16 cellular contexts compared by ENCODE assay signal in the genomic region with DNA sequence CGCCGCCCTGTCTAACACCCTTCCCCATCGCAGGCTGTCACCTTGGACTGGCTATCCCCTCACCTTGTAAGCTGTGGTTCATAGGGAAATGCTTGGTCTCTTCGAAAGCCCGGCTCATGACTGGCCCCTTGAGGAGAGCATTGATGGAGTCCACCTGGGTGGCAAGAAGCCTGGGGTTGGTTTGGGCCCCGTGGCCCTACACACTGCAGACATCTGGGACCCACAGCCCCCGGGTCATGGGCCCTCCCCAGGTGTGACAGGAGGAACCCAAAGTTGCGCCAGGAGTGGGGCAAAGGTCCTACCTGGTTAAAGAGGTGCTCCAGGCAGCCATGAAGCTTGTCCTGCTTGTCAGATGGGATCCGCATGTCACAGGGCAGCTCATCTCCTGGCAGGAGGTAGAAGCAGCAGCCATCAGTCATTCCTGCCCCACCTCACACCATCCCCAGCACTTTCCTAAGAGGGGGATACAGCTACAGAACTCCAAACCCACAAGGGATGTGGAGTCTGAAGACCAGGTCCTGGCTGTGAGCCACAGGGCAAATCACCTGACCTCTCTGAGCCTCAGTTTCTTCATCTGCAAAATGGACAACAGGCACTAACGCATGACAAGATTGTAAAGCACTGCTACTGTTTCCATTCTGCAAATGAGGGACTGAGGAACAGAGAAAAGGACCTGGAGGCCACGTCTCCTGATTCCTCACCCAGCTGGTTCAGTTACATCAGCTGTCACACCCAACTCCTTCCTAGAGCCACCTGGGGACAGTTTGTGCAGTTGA.
DNase-seq lines count a peak whose midpoint lies in the region; ATAC-seq, FAIRE-seq and TF ChIP-seq lines count a peak whose summit lies in the region.
"Had no signal": no experiment of that assay in that cellular context is flagged by ENCODE, and none has a peak within 500 bp of the region (broad histone marks: within the 10 kb centered on the region; RNA-seq: fewer than 3 reads in every experiment).

No MANE protein-coding gene starts in this region.

- H3K4me1 ChIP-seq in A673 (ENCODE audit: insufficient read depth, low read length, poor library complexity, severe bottlenecking) (peaks cover 6% of the 10 kb centered on the region), K562 (replicated peaks in 1 of 2; ENCODE audit: control insufficient read depth in 2 of 2, insufficient read depth in 2 of 2, low read length in 2 of 2) (peaks cover 0 to 6% of the 10 kb centered on the region in 2 experiments; a peak in 2 of 5 replicates), HepG2 (ENCODE audit: insufficient read depth, low read length) (no peaks in the 10 kb centered on the region), lower lobe of right lung (no peaks in the 10 kb centered on the region), endodermal cell (ENCODE audit: control insufficient read depth, insufficient read depth, low read length) (no peaks in the 10 kb centered on the region)
- H3K4me1 ChIP-seq: BLaER1 had no signal

- H2AFZ ChIP-seq in K562 (ENCODE audit: low read depth, low read length) (no peak overlapping the region), HepG2 (ENCODE audit: low read length) (no peak overlapping the region)

- no peaks in the 10 kb centered on the region for H3K27me3 ChIP-seq in A673 (replicated peaks; ENCODE audit: insufficient read depth, low read depth, low read length, poor library complexity)
- H3K27me3 ChIP-seq in K562 (ENCODE audit: control insufficient read depth in 2 of 2, insufficient read depth in 2 of 2, low read length in 2 of 2), result no peaks in the 10 kb centered on the region
- H3K27me3 ChIP-seq in HepG2 (ENCODE audit: control insufficient read depth in 1 of 2, insufficient read depth in 2 of 2, low read length in 2 of 2), result peaks cover 7 to 51% of the 10 kb centered on the region in 2 experiments
- H3K27me3 ChIP-seq in lower lobe of right lung (ENCODE audit: low read depth), result no peaks in the 10 kb centered on the region
- no peaks in the 10 kb centered on the region for H3K27me3 ChIP-seq in endodermal cell (ENCODE audit: control insufficient read depth, insufficient read depth, low read length, poor library complexity, severe bottlenecking)
- H3K27me3 ChIP-seq: BLaER1 had no signal

- no peaks in the 10 kb centered on the region for H3K27me3 Mint-ChIP-seq in endodermal cell (ENCODE audit: insufficient read depth)
- H3K27me3 Mint-ChIP-seq: CD4-positive, alpha-beta memory T cell had no signal

- peaks cover 2% of the 10 kb centered on the region for H3K9me1 ChIP-seq in K562 (ENCODE audit: control insufficient read depth, insufficient read depth, low read length)

- H4K20me1 ChIP-seq in K562 (replicated peaks; ENCODE audit: control insufficient read depth, insufficient read depth, low read length) (peaks cover 5% of the 10 kb centered on the region; the same call in 1 of the 2 replicates), HepG2 (ENCODE audit: insufficient read depth, low read length) (no peaks in the 10 kb centered on the region)
- H4K20me1 ChIP-seq: BLaER1 had no signal

- no peaks in the 10 kb centered on the region for H3K4me1 Mint-ChIP-seq in endodermal cell
- H3K4me1 Mint-ChIP-seq: CD14-positive monocyte, H9 had no signal

- H3K9me3 Mint-ChIP-seq in endodermal cell, result no peaks in the 10 kb centered on the region
- H3K9me3 Mint-ChIP-seq: H9 had no signal

- POLR2A ChIA-PET in A673 (lab: Charles Lee; ENCODE audit: low non-redundant PET) (no interaction called here), K562 (lab: Yijun Ruan, JAX) (interaction anchor here (0.5 to 1.0 kb wide), 2 partner anchors 12 to 25 kb away, joined by 3 to 4 read pairs; no protein-coding TSS in a partner anchor), HepG2 (lab: Yijun Ruan, JAX) (no interaction called here)

- no peak for ATAC-seq in K562
- no peak for ATAC-seq in HepG2
- no peak for ATAC-seq in lower lobe of right lung

- TF ChIP-seq RAD21 in K562 (CRISPR knock-in tag; conservative IDR thresholded peaks at IDR 0.05 in 1 of 2, IDR thresholded peaks at IDR 0.05 in 1 of 2), result no peak
- TF ChIP-seq RAD21 in HepG2 (CRISPR knock-in tag; IDR thresholded peaks at IDR 0.05), result no peak

- no peak overlapping the region for H3K4me2 ChIP-seq in K562 (ENCODE audit: insufficient read depth, low read length)
- no peak overlapping the region for H3K4me2 ChIP-seq in HepG2 (ENCODE audit: low read depth, low read length)
- H3K4me2 ChIP-seq: BLaER1 had no signal

- H3K9ac ChIP-seq in K562 (ENCODE audit: insufficient read depth in 1 of 2, low read depth in 2 of 2, low read length in 2 of 2) (no peak overlapping the region), HepG2 (ENCODE audit: insufficient read depth, low read depth, low read length) (no peak overlapping the region), endodermal cell (ENCODE audit: extremely low read depth, low read length, poor library complexity, severe bottlenecking) (no peak overlapping the region)
- H3K9ac ChIP-seq: BLaER1 had no signal

- no peak for DNase-seq in A673 (ENCODE audit: low spot score)
- DNase-seq in K562 (ENCODE audit: extremely low read depth in 1 of 4, low spot score in 3 of 4), result no peak
- no peak for DNase-seq in HepG2 (ENCODE audit: low spot score)
- DNase-seq in substantia nigra (lab: John Stamatoyannopoulos, UW), result no peak
- DNase-seq in lower lobe of right lung, result no peak
- no peak for DNase-seq in endodermal cell
- DNase-seq in kidney tubule cell (ENCODE audit: low spot score), result no peak
- DNase-seq: 8988T; AML-193; CD4-positive, alpha-beta memory T cell; DMS79 treated with DMSO at 0.1 percent for 48 hours; GF-D8; GOT3; H9 had no signal

- in situ Hi-C loops in K562 (cut with MboI), result no loop called here
- in situ Hi-C loops in HepG2 (cut with HindIII; ENCODE audit: extremely low pct_ligation_motif_present, low pct_unique_long_range_greater_than_20kb), result no loop called here

- peaks cover 67% of the 10 kb centered on the region for H3K36me3 Mint-ChIP-seq in endodermal cell (ENCODE audit: low read depth)

- H3K36me3 ChIP-seq in A673 (ENCODE audit: insufficient read depth, low read length, poor library complexity, severe bottlenecking), result peaks cover 94% of the 10 kb centered on the region
- H3K36me3 ChIP-seq in K562 (ENCODE audit: control insufficient read depth, insufficient read depth, low read length), result peaks cover 13% of the 10 kb centered on the region; the same call in 2 of the 3 replicates
- H3K36me3 ChIP-seq in HepG2 (replicated peaks in 1 of 2; ENCODE audit: control insufficient read depth in 1 of 2, insufficient read depth in 2 of 2, low read length in 2 of 2), result no peaks in the 10 kb centered on the region
- peaks cover 90% of the 10 kb centered on the region for H3K36me3 ChIP-seq in lower lobe of right lung
- H3K36me3 ChIP-seq in endodermal cell (ENCODE audit: control insufficient read depth, insufficient read depth, low read length), result peaks cover 69% of the 10 kb centered on the region

- no peak overlapping the region for H3K27ac Mint-ChIP-seq in endodermal cell
- H3K27ac Mint-ChIP-seq: H9 had no signal

- TF ChIP-seq CTCF in A673 (conservative IDR thresholded peaks at IDR 0.05; ENCODE audit: low read depth, low read length) (no peak), K562 (IDR thresholded peaks at IDR 0.05 in 2 of 3, conservative IDR thresholded peaks at IDR 0.05 in 1 of 3; ENCODE audit: insufficient read depth in 2 of 3, low read depth in 1 of 3, low read length in 3 of 3) (no peak), HepG2 (CRISPR knock-in tag; IDR thresholded peaks at IDR 0.05) (no peak), lower lobe of right lung (IDR thresholded peaks at IDR 0.05) (no peak), endodermal cell (conservative IDR thresholded peaks at IDR 0.05) (no peak)

- FAIRE-seq in K562 (lab: Jason Lieb, UNC) (no peak), HepG2 (lab: Jason Lieb, UNC) (no peak)

- H3K27ac ChIP-seq in A673 (ENCODE audit: low read depth, low read length, poor library complexity, severe bottlenecking) (peak overlapping the region; percentile 67), K562 (ENCODE audit: extremely low read depth, low read depth, low read length) (no peak overlapping the region), HepG2 (ENCODE audit: extremely low read length, insufficient read depth, low read length) (no peak overlapping the region), substantia nigra (ENCODE audit: low read depth, low read length, poor library complexity, severe bottlenecking) (peak overlapping the region; percentile 26), lower lobe of right lung (no peak overlapping the region), endodermal cell (ENCODE audit: low read depth, low read length) (no peak overlapping the region)
- H3K27ac ChIP-seq: BLaER1 had no signal

- WGBS in K562 (ENCODE audit: insufficient coverage, low coverage, missing lambda C conversion rate), result 64% methylated on average over 10 of the region's 11 CpGs
- 35% methylated on average over 11 of the region's 11 CpGs for WGBS in HepG2 (ENCODE audit: low lambda C conversion rate)
- 95 to 97% methylated on average over 8 to 11 of the region's 11 CpGs for WGBS in endodermal cell (ENCODE audit: insufficient coverage in 1 of 2, insufficient read length in 1 of 2), 2 experiments

- CTCF ChIA-PET in A673 (lab: Charles Lee) (no interaction called here), K562 (lab: Yijun Ruan, JAX; ENCODE audit: low intra/inter-chr PET ratio) (no interaction called here), HepG2 (lab: Yijun Ruan, JAX; ENCODE audit: low intra/inter-chr PET ratio, low total read pairs) (no interaction called here)

- H3K9me3 ChIP-seq in A673 (ENCODE audit: low read depth, low read length, poor library complexity, severe bottlenecking) (no peaks in the 10 kb centered on the region), K562 (replicated peaks; ENCODE audit: control insufficient read depth, insufficient read depth, low read depth, low read length) (no peaks in the 10 kb centered on the region), HepG2 (ENCODE audit: low read length) (no peaks in the 10 kb centered on the region), lower lobe of right lung (no peaks in the 10 kb centered on the region), endodermal cell (ENCODE audit: control insufficient read depth, low read length) (no peaks in the 10 kb centered on the region)
- H3K9me3 ChIP-seq: BLaER1 had no signal

- no peak overlapping the region for H3K4me3 Mint-ChIP-seq in endodermal cell
- H3K4me3 Mint-ChIP-seq: CD14-positive monocyte; CD4-positive, alpha-beta memory T cell; H9 had no signal

- BruUV-seq in A673 (replicated peaks; lab: Mats Ljungman, UMichigan), result no TSS peak
- no TSS peak for BruUV-seq in K562 (replicated peaks; lab: Mats Ljungman, UMichigan)
- BruUV-seq in HepG2 (replicated peaks; lab: Mats Ljungman, UMichigan), result no TSS peak

- TF ChIP-seq EP300 in K562 (IDR thresholded peaks at IDR 0.05; ENCODE audit: low read length) (no peak), HepG2 (IDR thresholded peaks at IDR 0.05; ENCODE audit: low read depth in 2 of 2, low read length in 2 of 2) (no peak), HepG2 (CRISPR knock-in tag; IDR thresholded peaks at IDR 0.05; ENCODE audit: borderline replicate concordance) (no peak)

- H3K4me3 ChIP-seq in A673 (ENCODE audit: low read depth, low read length, poor library complexity, severe bottlenecking) (no peak overlapping the region), K562 (no peak overlapping the region), HepG2 (replicated peaks in 1 of 3; ENCODE audit: insufficient read depth in 1 of 3, low read depth in 2 of 3, low read length in 3 of 3) (no peak overlapping the region), lower lobe of right lung (no peak overlapping the region), endodermal cell (ENCODE audit: low read length) (no peak overlapping the region)
- H3K4me3 ChIP-seq: BLaER1 had no signal

- TF ChIP-seq POLR2A in K562 (conservative IDR thresholded peaks at IDR 0.05) (no peak), HepG2 (IDR thresholded peaks at IDR 0.05; ENCODE audit: insufficient read depth in 1 of 2, low read depth in 2 of 2, low read length in 2 of 2) (no peak)

- intact Hi-C loops in A673 (cut with micrococcal nuclease; ENCODE audit: unreplicated experiment) (no loop called here), K562 (cut with micrococcal nuclease) (no loop called here), HepG2 (cut with micrococcal nuclease; ENCODE audit: unreplicated experiment) (no loop called here), lower lobe of right lung (cut with DNase I) (no loop called here)

- no peaks in the 10 kb centered on the region for H3K79me2 ChIP-seq in K562 (ENCODE audit: control insufficient read depth, insufficient read depth, low read length)
- H3K79me2 ChIP-seq in HepG2 (ENCODE audit: insufficient read depth, low read length), result no peaks in the 10 kb centered on the region

Comparison
In these comparisons a context has a peak if more than half of its experiments do, and no peak if none do; other contexts are left out.
1. H3K27ac ChIP-seq: peak in A673 (single experiment) and substantia nigra (single experiment); none in K562 (single experiment), HepG2 (single experiment), lower lobe of right lung (single experiment) and endodermal cell (single experiment).